ENCODE assay signal across 29 cellular contexts in genomic region chr17:74130276-74130675, GRCh38.
"Had no signal": no experiment of that assay in that cellular context is flagged by ENCODE, and none has a peak within 500 bp of the region (broad histone marks: within the 10 kb centered on the region; RNA-seq: fewer than 3 reads in every experiment).

No MANE protein-coding gene starts in this region.

- H3K4me3 ChIP-seq: heart left ventricle, hepatocyte, left lung, lower lobe of right lung, neural progenitor cell, right atrium auricular region, right lobe of liver, skin epidermis, stomach, testis, thyroid gland, transverse colon, upper lobe of left lung had no signal

- H3K27ac ChIP-seq: heart left ventricle, hepatocyte, left lung, lower lobe of right lung, neural progenitor cell, neutrophil, parathyroid adenoma, right atrium auricular region, right lobe of liver, skin epidermis, stomach, testis, thyroid gland, transverse colon, upper lobe of left lung had no signal

- H3K27ac Mint-ChIP-seq: mesothelial cell of epicardium; naive B cell; nephron; neural progenitor cell; progenitor cell of endocrine pancreas; stimulated activated naive B cell treated with anti-CD40 and anti-IgM and Interleukin-4, amounts not matched to agents 10 μg/mL and 1 μg/mL and 100 μg/mL, for 72 hours had no signal

- H3K4me1 ChIP-seq: heart left ventricle, left lung, lower lobe of right lung, parathyroid adenoma, right atrium auricular region, right lobe of liver, testis, thyroid gland, transverse colon, upper lobe of left lung had no signal

- H3K4me1 Mint-ChIP-seq: mesothelial cell of epicardium; stimulated activated naive B cell treated with anti-CD40 and anti-IgM and Interleukin-4, amounts not matched to agents 10 μg/mL and 1 μg/mL and 100 μg/mL, for 72 hours had no signal

- ATAC-seq: heart left ventricle; left colon; left lung; lower lobe of right lung; right lobe of liver; stimulated activated naive B cell treated with anti-CD40 and anti-IgM and Interleukin-4, amounts not matched to agents 10 μg/mL and 1 μg/mL and 100 μg/mL, for 72 hours; stimulated activated naive CD8-positive, alpha-beta T cell treated with anti-CD3 and anti-CD28 coated beads, Interleukin-15, Interleukin-2, amounts not matched to agents 100 U/mL and 50 U/mL, for 24 hours had no signal

- DNase-seq: heart left ventricle; left colon; left lung; lower lobe of right lung; mammary epithelial cell; mesenchymal stem cell; naive B cell; occipital lobe; right lobe of liver; stimulated activated CD4-positive, alpha-beta T cell treated with anti-CD3 and anti-CD28 coated beads, Interleukin-12 subunit alpha, Interleukin-12 subunit beta, amount 100 ng/mL, for 4 hours; stimulated activated CD4-positive, alpha-beta T cell treated with anti-CD3 and anti-CD28 coated beads, Interleukin-15, amount 100 ng/mL, for 24 hours; stimulated activated CD4-positive, alpha-beta T cell treated with anti-CD3 and anti-CD28 coated beads, Interleukin-2, amount 100 ng/mL, for 24 hours; stimulated activated CD4-positive, alpha-beta T cell treated with anti-CD3 and anti-CD28 coated beads, Interleukin-4, amount 100 ng/mL, for 1 hour; stimulated activated naive B cell treated with anti-CD40 and anti-IgM and Interleukin-4, amounts not matched to agents 10 μg/mL and 1 μg/mL and 100 μg/mL, for 72 hours; stimulated activated naive CD8-positive, alpha-beta T cell treated with anti-CD3 and anti-CD28 coated beads, Interleukin-15, Interleukin-2, amounts not matched to agents 100 U/mL and 50 U/mL, for 24 hours; stomach; testis; thyroid gland; transverse colon; upper lobe of left lung had no signal

- H3K9me3 Mint-ChIP-seq: neural progenitor cell had no signal

- H3K9me3 ChIP-seq: heart left ventricle, left lung, lower lobe of right lung, neutrophil, right atrium auricular region, right lobe of liver, stomach, testis, thyroid gland, transverse colon, upper lobe of left lung had no signal

- H3K36me3 Mint-ChIP-seq: mesothelial cell of epicardium, neural progenitor cell had no signal

- H3K27me3 ChIP-seq: neural progenitor cell, right atrium auricular region, right lobe of liver, testis, thyroid gland, upper lobe of left lung had no signal

- H3K4me3 Mint-ChIP-seq: mesothelial cell of epicardium; naive B cell; nephron; neural progenitor cell; stimulated activated naive B cell treated with anti-CD40 and anti-IgM and Interleukin-4, amounts not matched to agents 10 μg/mL and 1 μg/mL and 100 μg/mL, for 72 hours had no signal

- H3K36me3 ChIP-seq: heart left ventricle, left lung, lower lobe of right lung, neural progenitor cell, neutrophil, right atrium auricular region, right lobe of liver, stomach, thyroid gland, transverse colon, upper lobe of left lung had no signal
